Comparison of ENCODE assay signal across 22 cellular contexts in genomic region chr2:175793649-175794048, GRCh38.
"Had no signal": no experiment of that assay in that cellular context is flagged by ENCODE, and none has a peak within 500 bp of the region (broad histone marks: within the 10 kb centered on the region; RNA-seq: fewer than 3 reads in every experiment).

No MANE protein-coding gene starts in this region.

- H3K36me3 ChIP-seq: MG63, Peyer's patch had no signal

- H2AFZ ChIP-seq: PC-9 had no signal

- H3K9me3 ChIP-seq: SK-N-SH had no signal

- H3K27me3 ChIP-seq: MG63, Peyer's patch had no signal

- H3K4me3 ChIP-seq: MG63, PC-9, Peyer's patch had no signal

- H3K4me1 ChIP-seq: Peyer's patch had no signal

- H3K9me2 ChIP-seq: SK-N-SH had no signal

- DNase-seq: KBM-7; MG63; NCI-H1092 treated with DMSO at 0.1 percent for 48 hours; NCI-H1436 treated with DMSO at 0.1 percent for 48 hours; NCI-H187; NCI-H2029; NCI-H2081 treated with DMSO at 0.1 percent for 48 hours; NCI-H2171; NCI-H226; NCI-H446; NCI-H510A; NCI-H524 treated with DMSO at 0.1 percent for 48 hours; NCI-H69; NK-92 treated with Interleukin-12 subunit alpha and Interleukin-12 subunit beta, amount 100 ng/mL, for 24 hours; PC-9; Peyer's patch; SHP77 treated with DMSO at 0.1 percent for 48 hours; SK-N-SH; SW 1271; T-cell had no signal

- H3K4me2 ChIP-seq: PC-9, SK-N-SH had no signal

- H3K27ac ChIP-seq: HL-60, PC-9, Peyer's patch had no signal

- ATAC-seq: Right ventricle myocardium inferior, T-cell had no signal

- H3K9ac ChIP-seq: SK-N-SH had no signal
